ENCODE assay signal across 8 cellular contexts in the genomic region with DNA sequence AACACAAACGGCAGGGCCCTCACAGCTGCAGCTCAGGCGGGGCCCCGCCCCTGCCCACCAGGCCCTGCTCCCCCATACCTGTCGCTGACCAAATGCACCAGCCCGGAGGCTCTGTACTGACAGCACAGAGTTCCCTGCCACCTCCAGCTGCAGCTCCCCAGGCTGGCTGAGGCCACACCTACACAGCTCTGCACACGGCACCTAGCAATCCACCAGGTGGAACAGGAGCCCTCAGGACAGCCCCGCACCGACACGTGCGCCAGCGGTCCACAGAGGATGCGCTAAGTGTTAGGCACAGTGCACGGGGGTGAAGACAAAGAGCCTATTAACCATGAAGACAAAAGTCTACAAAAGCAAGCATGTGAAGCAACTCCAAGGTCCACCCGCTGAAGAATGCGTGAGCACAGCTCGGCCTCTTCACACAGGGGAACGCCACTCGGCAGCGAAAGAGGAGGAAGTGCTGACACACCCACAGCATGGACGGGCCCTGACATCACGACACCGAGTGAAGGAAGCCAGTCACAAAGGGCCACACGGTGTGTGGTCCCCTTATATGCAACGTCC.
DNase-seq lines count a peak whose midpoint lies in the region; ATAC-seq and TF ChIP-seq lines count a peak whose summit lies in the region.

No MANE protein-coding gene starts in this region.

- H3K4me3 Mint-ChIP-seq in effector memory CD8-positive, alpha-beta T cell, result peak overlapping the region; percentile 1 to 46

- no peaks in the 10 kb centered on the region for H3K9me3 ChIP-seq in mucosa of rectum (ENCODE audit: control insufficient read depth in 2 of 2, low read length in 2 of 2)

- no peaks in the 10 kb centered on the region for H3K27me3 ChIP-seq in mucosa of rectum (ENCODE audit: control insufficient read depth in 2 of 2, insufficient read depth in 2 of 2, low read length in 2 of 2)

- peak; percentile 70 for DNase-seq in ELF-1 (ENCODE audit: low read depth, low spot score)
- DNase-seq in NCI-H2196 (lab: John Stamatoyannopoulos, UW; ENCODE audit: unreplicated experiment), result peak; percentile 48
- DNase-seq in effector memory CD8-positive, alpha-beta T cell, result no peak
- no peak for DNase-seq in HEK293T (ENCODE audit: extremely low spot score)
- no peak for DNase-seq in cortex of kidney (lab: John Stamatoyannopoulos, UW)

- H3K9me3 Mint-ChIP-seq in effector memory CD8-positive, alpha-beta T cell, result no peaks in the 10 kb centered on the region

- H3K9ac ChIP-seq in mucosa of rectum (ENCODE audit: low read depth in 1 of 2, low read length in 2 of 2), result peak overlapping the region; percentile 5 to 12

- peak overlapping the region; percentile 56 to 65 for H3K4me3 ChIP-seq in mucosa of rectum (ENCODE audit: low read length in 2 of 2)

- H3K27me3 Mint-ChIP-seq in effector memory CD8-positive, alpha-beta T cell, result no peaks in the 10 kb centered on the region

- H3K36me3 ChIP-seq in mucosa of rectum (ENCODE audit: control insufficient read depth in 2 of 2, insufficient read depth in 2 of 2, low read length in 2 of 2), result no peaks in the 10 kb centered on the region

- POLR2A ChIA-PET in HEK293T (lab: Yijun Ruan, JAX), result no interaction called here

- H3K4me1 Mint-ChIP-seq in effector memory CD8-positive, alpha-beta T cell (ENCODE audit: low read depth in 2 of 2), result peaks cover 46 to 64% of the 10 kb centered on the region in 2 donors

- peak overlapping the region; percentile 45 to 66 for H3K27ac ChIP-seq in mucosa of rectum (ENCODE audit: low read depth in 2 of 2, low read length in 2 of 2)

- CTCF ChIA-PET in HEK293T (lab: Yijun Ruan, JAX), result no interaction called here

- H3K4me1 ChIP-seq in mucosa of rectum (ENCODE audit: control insufficient read depth in 2 of 2, insufficient read depth in 2 of 2, low read length in 2 of 2), result peaks cover 30 to 68% of the 10 kb centered on the region in 2 donors

- peaks cover 13% of the 10 kb centered on the region for H3K36me3 Mint-ChIP-seq in effector memory CD8-positive, alpha-beta T cell (ENCODE audit: insufficient read depth)

- H3K27ac Mint-ChIP-seq in effector memory CD8-positive, alpha-beta T cell, result no peak overlapping the region

- ATAC-seq in effector memory CD8-positive, alpha-beta T cell (replicated peaks), result no peak
- no peak for ATAC-seq in GM21717 (IDR thresholded peaks at IDR 0.05; ENCODE audit: unreplicated experiment)
- no peak for ATAC-seq in HG02970 (IDR thresholded peaks at IDR 0.05; ENCODE audit: low FRiP score, unreplicated experiment)

TF ChIP-seq in HEK293T, 16 proteins besides CTCF, POLR2A, EP300 and RAD21:
- TF ChIP-seq ARNT (IDR thresholded peaks at IDR 0.05) (no peak), SUZ12 (IDR thresholded peaks at IDR 0.05) (no peak), HDGF (IDR thresholded peaks at IDR 0.05; ENCODE audit: borderline replicate concordance) (no peak), TARDBP (IDR thresholded peaks at IDR 0.05) (no peak), CTBP1 (IDR thresholded peaks at IDR 0.05; ENCODE audit: borderline replicate concordance) (no peak), LEF1 (IDR thresholded peaks at IDR 0.05; ENCODE audit: borderline replicate concordance) (no peak), FOXA1 (IDR thresholded peaks at IDR 0.05) (no peak), L3MBTL2 (conservative IDR thresholded peaks at IDR 0.05) (no peak), ZNF384 (IDR thresholded peaks at IDR 0.05) (no peak), ELF4 (IDR thresholded peaks at IDR 0.05) (no peak), SP1 (IDR thresholded peaks at IDR 0.05) (no peak), FOXM1 (IDR thresholded peaks at IDR 0.05; ENCODE audit: borderline replicate concordance) (no peak), PKNOX1 (IDR thresholded peaks at IDR 0.05) (no peak), FOXK2 (IDR thresholded peaks at IDR 0.05) (no peak), BHLHE40 (IDR thresholded peaks at IDR 0.05; ENCODE audit: borderline replicate concordance) (no peak)

Comparison
In these comparisons a context has a peak if more than half of its experiments do, and no peak if none do; other contexts are left out.
1. DNase-seq: peak in ELF-1 (single experiment) and NCI-H2196 (single experiment); none in effector memory CD8-positive, alpha-beta T cell (0 of 3), HEK293T (single experiment) and cortex of kidney (single experiment).